ENCODE assay signal across 1 cellular context in the genomic region with DNA sequence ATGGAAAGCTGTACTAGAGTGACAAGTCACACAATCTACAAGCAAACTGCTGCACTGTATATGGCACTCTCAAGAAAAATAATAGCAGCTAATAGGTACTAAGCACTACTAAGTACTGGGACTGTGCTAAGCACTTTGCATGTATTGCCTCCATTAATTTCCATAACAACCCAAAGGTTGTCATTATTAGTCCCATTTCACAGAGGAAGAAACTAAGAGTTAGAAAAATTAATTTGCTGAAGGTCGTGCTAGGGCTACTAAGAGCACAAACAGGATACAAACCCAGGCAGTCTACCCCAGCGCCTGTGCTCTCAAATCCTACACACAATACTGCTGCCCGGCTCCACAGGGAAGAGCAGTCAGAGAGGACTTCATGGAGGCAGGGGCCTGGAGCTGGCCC.
TF ChIP-seq lines count a peak whose summit lies in the region.

No MANE protein-coding gene starts in this region.

TF ChIP-seq in WTC11, 78 proteins besides CTCF, POLR2A, EP300 and RAD21 (continued from another document):
- TF ChIP-seq, protein P1, sequence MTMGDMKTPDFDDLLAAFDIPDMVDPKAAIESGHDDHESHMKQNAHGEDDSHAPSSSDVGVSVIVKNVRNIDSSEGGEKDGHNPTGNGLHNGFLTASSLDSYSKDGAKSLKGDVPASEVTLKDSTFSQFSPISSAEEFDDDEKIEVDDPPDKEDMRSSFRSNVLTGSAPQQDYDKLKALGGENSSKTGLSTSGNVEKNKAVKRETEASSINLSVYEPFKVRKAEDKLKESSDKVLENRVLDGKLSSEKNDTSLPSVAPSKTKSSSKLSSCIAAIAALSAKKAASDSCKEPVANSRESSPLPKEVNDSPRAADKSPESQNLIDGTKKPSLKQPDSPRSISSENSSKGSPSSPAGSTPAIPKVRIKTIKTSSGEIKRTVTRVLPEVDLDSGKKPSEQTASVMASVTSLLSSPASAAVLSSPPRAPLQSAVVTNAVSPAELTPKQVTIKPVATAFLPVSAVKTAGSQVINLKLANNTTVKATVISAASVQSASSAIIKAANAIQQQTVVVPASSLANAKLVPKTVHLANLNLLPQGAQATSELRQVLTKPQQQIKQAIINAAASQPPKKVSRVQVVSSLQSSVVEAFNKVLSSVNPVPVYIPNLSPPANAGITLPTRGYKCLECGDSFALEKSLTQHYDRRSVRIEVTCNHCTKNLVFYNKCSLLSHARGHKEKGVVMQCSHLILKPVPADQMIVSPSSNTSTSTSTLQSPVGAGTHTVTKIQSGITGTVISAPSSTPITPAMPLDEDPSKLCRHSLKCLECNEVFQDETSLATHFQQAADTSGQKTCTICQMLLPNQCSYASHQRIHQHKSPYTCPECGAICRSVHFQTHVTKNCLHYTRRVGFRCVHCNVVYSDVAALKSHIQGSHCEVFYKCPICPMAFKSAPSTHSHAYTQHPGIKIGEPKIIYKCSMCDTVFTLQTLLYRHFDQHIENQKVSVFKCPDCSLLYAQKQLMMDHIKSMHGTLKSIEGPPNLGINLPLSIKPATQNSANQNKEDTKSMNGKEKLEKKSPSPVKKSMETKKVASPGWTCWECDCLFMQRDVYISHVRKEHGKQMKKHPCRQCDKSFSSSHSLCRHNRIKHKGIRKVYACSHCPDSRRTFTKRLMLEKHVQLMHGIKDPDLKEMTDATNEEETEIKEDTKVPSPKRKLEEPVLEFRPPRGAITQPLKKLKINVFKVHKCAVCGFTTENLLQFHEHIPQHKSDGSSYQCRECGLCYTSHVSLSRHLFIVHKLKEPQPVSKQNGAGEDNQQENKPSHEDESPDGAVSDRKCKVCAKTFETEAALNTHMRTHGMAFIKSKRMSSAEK (CRISPR knock-in tag; IDR thresholded peaks at IDR 0.05; ENCODE audit: borderline replicate concordance): no peak
- TF ChIP-seq EMX1 (CRISPR knock-in tag; IDR thresholded peaks at IDR 0.05) (no peak), OVOL2 (CRISPR knock-in tag; IDR thresholded peaks at IDR 0.05; ENCODE audit: borderline replicate concordance) (no peak), NFYB (CRISPR knock-in tag; conservative IDR thresholded peaks at IDR 0.05; ENCODE audit: low read depth) (no peak), ZNF138 (CRISPR knock-in tag; conservative IDR thresholded peaks at IDR 0.05) (no peak)
- TF ChIP-seq, protein P2, sequence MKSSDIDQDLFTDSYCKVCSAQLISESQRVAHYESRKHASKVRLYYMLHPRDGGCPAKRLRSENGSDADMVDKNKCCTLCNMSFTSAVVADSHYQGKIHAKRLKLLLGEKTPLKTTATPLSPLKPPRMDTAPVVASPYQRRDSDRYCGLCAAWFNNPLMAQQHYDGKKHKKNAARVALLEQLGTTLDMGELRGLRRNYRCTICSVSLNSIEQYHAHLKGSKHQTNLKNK (CRISPR knock-in tag; IDR thresholded peaks at IDR 0.05): no peak
